ENCODE assay signal across 8 cellular contexts in the genomic region with DNA sequence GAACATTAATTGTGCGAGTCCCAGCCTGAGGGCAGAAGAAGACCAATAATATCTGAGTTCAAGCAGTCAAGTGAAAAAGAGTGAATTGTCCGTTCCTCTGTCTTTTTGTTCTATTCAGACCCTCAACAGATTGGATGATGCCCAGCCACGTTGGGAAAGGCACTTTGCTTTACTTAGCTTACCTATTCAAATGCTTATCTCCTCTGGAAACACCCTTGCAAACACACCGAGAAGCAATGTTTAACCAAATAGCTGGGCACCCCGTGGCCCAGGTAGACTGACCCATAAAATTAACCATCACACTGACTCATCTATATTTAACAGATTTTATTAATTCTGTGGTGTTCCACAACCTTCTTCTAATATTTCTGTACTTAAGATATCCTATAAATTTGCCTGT. TPM values are rescaled to one million over a fixed set of nuclear protein-coding genes. Genes with fewer than 3 reads are reported as not detected.
"Had no signal": no experiment of that assay in that cellular context is flagged by ENCODE, and none has a peak within 500 bp of the region (broad histone marks: within the 10 kb centered on the region; RNA-seq: fewer than 3 reads in every experiment).

No MANE protein-coding gene starts in this region.

- DNase-seq: GOT3, HCEC 1CT, IMR-90, KG1 had no signal

- FAIRE-seq: H54, HTR-8/SVneo, K562 had no signal

- ATAC-seq: K562 had no signal

- H3K4me3 ChIP-seq: K562 had no signal

RNA-seq across cellular contexts. Expression of a gene that starts 9.3 kb away (rescaled TPM):
- total RNA-seq: HT-29, IMR-90 had no signal
- polyA plus RNA-seq: IMR-90 had no signal

RNA-seq across cellular contexts. Expression of a gene that starts 34.9 kb away (rescaled TPM):
- total RNA-seq: HT-29, IMR-90 had no signal
- polyA plus RNA-seq: IMR-90 had no signal

RNA-seq across cellular contexts. Expression of a gene that starts 43.9 kb away (rescaled TPM):
- total RNA-seq: HT-29, IMR-90 had no signal
- polyA plus RNA-seq: IMR-90 had no signal
